Comparison of ENCODE assay signal across 17 cellular contexts in genomic region chr14:34250959-34251358, GRCh38.
A peak's percentile ranks its signal among the peaks of the same experiment; 100 is the strongest.
DNase-seq lines count a peak whose midpoint lies in the region; ATAC-seq and TF ChIP-seq lines count a peak whose summit lies in the region.
"Had no signal": no experiment of that assay in that cellular context is flagged by ENCODE, and none has a peak within 500 bp of the region (broad histone marks: within the 10 kb centered on the region; RNA-seq: fewer than 3 reads in every experiment).

No MANE protein-coding gene starts in this region.

- H3K4me2 ChIP-seq in IMR-90 (ENCODE audit: low read depth, low read length) (no peak overlapping the region), PC-9 (no peak overlapping the region)

- H3K9me3 ChIP-seq in IMR-90 (ENCODE audit: control insufficient read depth, insufficient read depth, low read length) (no peaks in the 10 kb centered on the region), psoas muscle (no peaks in the 10 kb centered on the region), PC-9 (ENCODE audit: insufficient read depth, low read depth) (no peaks in the 10 kb centered on the region)
- H3K9me3 ChIP-seq: BE2C, Peyer's patch had no signal

- no peak overlapping the region for H4K91ac ChIP-seq in IMR-90 (ENCODE audit: insufficient read depth, low read depth, low read length)

- no peak overlapping the region for H2BK20ac ChIP-seq in IMR-90 (ENCODE audit: low read depth, low read length)

- H2BK5ac ChIP-seq in IMR-90 (ENCODE audit: low read depth, low read length, poor library complexity, severe bottlenecking), result no peak overlapping the region

- H2AK5ac ChIP-seq in IMR-90 (ENCODE audit: low read depth, low read length), result no peak overlapping the region

- H3K79me2 ChIP-seq in PC-9 (ENCODE audit: low read depth), result no peaks in the 10 kb centered on the region

- H2BK120ac ChIP-seq in IMR-90 (ENCODE audit: low read depth, low read length), result no peak overlapping the region

- in situ Hi-C loops in IMR-90 (cut with MboI; ENCODE audit: low sequenced_read_pairs), result no loop called here

- POLR2A ChIA-PET in IMR-90 (lab: Charles Lee; ENCODE audit: unreplicated experiment), result no interaction called here
- POLR2A ChIA-PET in PC-9 (lab: Charles Lee; ENCODE audit: unreplicated experiment), result no interaction called here

- no peak overlapping the region for H3K14ac ChIP-seq in IMR-90 (replicated peaks; ENCODE audit: low read depth, low read length)

- H2AFZ ChIP-seq in IMR-90 (replicated peaks; ENCODE audit: low read length, poor library complexity), result no peak overlapping the region
- no peak overlapping the region for H2AFZ ChIP-seq in PC-9

- no peak overlapping the region for H4K8ac ChIP-seq in IMR-90 (ENCODE audit: low read depth in 2 of 2, low read length in 2 of 2)

- no peaks in the 10 kb centered on the region for H4K20me1 ChIP-seq in IMR-90 (ENCODE audit: insufficient read depth, low read length)
- H4K20me1 ChIP-seq in PC-9 (ENCODE audit: insufficient read depth), result no peaks in the 10 kb centered on the region

- no peak overlapping the region for H3K56ac ChIP-seq in IMR-90 (ENCODE audit: extremely low read depth, insufficient read depth, low read length)

- H3K23ac ChIP-seq in IMR-90 (ENCODE audit: low read depth, low read length), result no peak overlapping the region

- H3K27ac ChIP-seq in IMR-90 (ENCODE audit: insufficient read depth, low read length) (no peak overlapping the region), psoas muscle (peak overlapping the region; percentile 18), PC-9 (no peak overlapping the region)
- H3K27ac ChIP-seq: Peyer's patch had no signal

- DNase-seq in IMR-90 (no peak), amniotic epithelial cell (ENCODE audit: low read depth) (peak; percentile 31), left ventricle myocardium superior (no peak), psoas muscle (no peak), amniotic stem cell (lab: John Stamatoyannopoulos, UW) (no peak), PC-9 (no peak)
- DNase-seq: BE2C, EL, GF-D8, KG1, NCI-H1105, NCI-H2081, NCI-H2171, NCI-H524 treated with DMSO at 0.1 percent for 48 hours, NCI-H82, Peyer's patch had no signal

- intact Hi-C loops in IMR-90 (cut with micrococcal nuclease), result no loop called here
- intact Hi-C loops in left ventricle myocardium superior (cut with micrococcal nuclease), result no loop called here
- intact Hi-C loops in psoas muscle (cut with DNase I), result no loop called here
- intact Hi-C loops in PC-9 (cut with micrococcal nuclease; ENCODE audit: unreplicated experiment), result no loop called here

- CTCF ChIA-PET in IMR-90 (lab: Yijun Ruan, JAX), result no interaction called here
- CTCF ChIA-PET in PC-9 (lab: Charles Lee), result no interaction called here

- BruUV-seq in IMR-90 (replicated peaks; lab: Mats Ljungman, UMichigan), result no TSS peak
- no TSS peak for BruUV-seq in PC-9 (replicated peaks; lab: Mats Ljungman, UMichigan)

- H3K27me3 ChIP-seq in IMR-90 (ENCODE audit: control insufficient read depth, insufficient read depth, low read length), result peaks cover 3% of the 10 kb centered on the region; the same call in 1 of the 2 replicates
- H3K27me3 ChIP-seq in psoas muscle (ENCODE audit: insufficient read depth in 3 of 3, low read length in 2 of 3), result no peaks in the 10 kb centered on the region
- no peaks in the 10 kb centered on the region for H3K27me3 ChIP-seq in PC-9 (ENCODE audit: insufficient read depth, low read depth)
- H3K27me3 ChIP-seq: BE2C, Peyer's patch had no signal

- no peak for ATAC-seq in IMR-90 (ENCODE audit: low read depth)
- ATAC-seq in left ventricle myocardium superior, result peak; percentile 92
- peak in 2 of 4 donors; percentile 66 to 80 for ATAC-seq in psoas muscle
- ATAC-seq in HG02623 (IDR thresholded peaks at IDR 0.05; ENCODE audit: unreplicated experiment), result no peak

- dilution Hi-C loops in IMR-90 (cut with HindIII; ENCODE audit: low sequenced_read_pairs, unreplicated experiment), result no loop called here

- no peak overlapping the region for H3K4me3 ChIP-seq in IMR-90 (ENCODE audit: insufficient read depth, low read depth, low read length)
- H3K4me3 ChIP-seq in psoas muscle, result no peak overlapping the region
- no peak overlapping the region for H3K4me3 ChIP-seq in PC-9
- H3K4me3 ChIP-seq: Peyer's patch had no signal

- no peaks in the 10 kb centered on the region for H3K4me1 ChIP-seq in IMR-90 (ENCODE audit: control insufficient read depth, insufficient read depth, low read length)
- peaks cover 10% of the 10 kb centered on the region for H3K4me1 ChIP-seq in psoas muscle
- H3K4me1 ChIP-seq in PC-9 (replicated peaks; ENCODE audit: insufficient read depth), result no peaks in the 10 kb centered on the region
- H3K4me1 ChIP-seq: BE2C, Peyer's patch had no signal

- H4K5ac ChIP-seq in IMR-90 (ENCODE audit: low read depth, low read length), result no peak overlapping the region

- no peaks in the 10 kb centered on the region for H3K9me2 ChIP-seq in PC-9 (ENCODE audit: insufficient read depth)

- H3F3A ChIP-seq in PC-9 (ENCODE audit: insufficient read depth, low read depth), result no peaks in the 10 kb centered on the region

- H3K9ac ChIP-seq in IMR-90 (ENCODE audit: low read depth, low read length), result no peak overlapping the region

- no peak for TF ChIP-seq CTCF in IMR-90 (conservative IDR thresholded peaks at IDR 0.05; ENCODE audit: low read depth, low read length)
- TF ChIP-seq CTCF in psoas muscle (IDR thresholded peaks at IDR 0.05), result no peak
- TF ChIP-seq CTCF in PC-9 (conservative IDR thresholded peaks at IDR 0.05), result no peak

- no peak for TF ChIP-seq RAD21 in IMR-90 (IDR thresholded peaks at IDR 0.05; ENCODE audit: low read length)

- H2BK15ac ChIP-seq in IMR-90 (ENCODE audit: low read depth, low read length), result no peak overlapping the region

- H3K9me1 ChIP-seq in IMR-90 (ENCODE audit: insufficient read depth, low read length), result no peaks in the 10 kb centered on the region

- no peak overlapping the region for H3K4ac ChIP-seq in IMR-90 (ENCODE audit: low read depth, low read length)

- no peak overlapping the region for H3K18ac ChIP-seq in IMR-90 (ENCODE audit: low read depth, low read length)

- H3K79me1 ChIP-seq in IMR-90 (ENCODE audit: low read depth in 1 of 2, low read length in 2 of 2), result no peaks in the 10 kb centered on the region

- WGBS in IMR-90 (ENCODE audit: extremely low coverage in 2 of 2, insufficient read length in 1 of 2), 2 experiments, result no CpG with 5 or more reads among the region's 4 CpGs
- WGBS in psoas muscle, 3 donors, result 39 to 47% (median 45%) methylated on average over 4 of the region's 4 CpGs

- no peaks in the 10 kb centered on the region for H3K36me3 ChIP-seq in IMR-90 (ENCODE audit: control insufficient read depth, insufficient read depth, low read length)
- no peaks in the 10 kb centered on the region for H3K36me3 ChIP-seq in psoas muscle (ENCODE audit: insufficient read depth in 1 of 2, low read depth in 1 of 2)
- H3K36me3 ChIP-seq in PC-9 (ENCODE audit: low read depth), result no peaks in the 10 kb centered on the region
- H3K36me3 ChIP-seq: BE2C, Peyer's patch had no signal

- H2AK9ac ChIP-seq in IMR-90 (replicated peaks; ENCODE audit: low read depth, low read length, poor library complexity), result peak overlapping the region; percentile 65

- TF ChIP-seq POLR2A in IMR-90 (IDR thresholded peaks at IDR 0.05; ENCODE audit: low read depth, low read length), result no peak

TF ChIP-seq in IMR-90, 13 proteins besides CTCF, POLR2A, EP300 and RAD21:
- TF ChIP-seq SMC3 (IDR thresholded peaks at IDR 0.05; ENCODE audit: low read depth, low read length), result no peak
- TF ChIP-seq USF2 (IDR thresholded peaks at IDR 0.05; ENCODE audit: low read depth, low read length), result no peak
- no peak for TF ChIP-seq ELK1 (IDR thresholded peaks at IDR 0.05; ENCODE audit: borderline replicate concordance, low read depth, low read length)
- TF ChIP-seq RCOR1 (IDR thresholded peaks at IDR 0.05; ENCODE audit: insufficient replicate concordance, low read length), result no peak
- no peak for TF ChIP-seq BHLHE40 (IDR thresholded peaks at IDR 0.05; ENCODE audit: low read depth, low read length)
- no peak for TF ChIP-seq CEBPB (IDR thresholded peaks at IDR 0.05; ENCODE audit: low read depth, low read length)
- TF ChIP-seq CHD1 (IDR thresholded peaks at IDR 0.05; ENCODE audit: low read depth, low read length), result no peak
- TF ChIP-seq MXI1 (IDR thresholded peaks at IDR 0.05; ENCODE audit: borderline replicate concordance, low read depth, low read length), result no peak
- TF ChIP-seq RFX5 (IDR thresholded peaks at IDR 0.05; ENCODE audit: low read depth, low read length), result no peak
- TF ChIP-seq FOS (IDR thresholded peaks at IDR 0.05; ENCODE audit: low read depth, low read length), result no peak
- TF ChIP-seq MAZ (IDR thresholded peaks at IDR 0.05; ENCODE audit: borderline replicate concordance, low read depth, low read length), result no peak
- no peak for TF ChIP-seq NFE2L2 (IDR thresholded peaks at IDR 0.05; ENCODE audit: low read depth, low read length)
- no peak for TF ChIP-seq MAFK (IDR thresholded peaks at IDR 0.05; ENCODE audit: low read depth, low read length)
TF ChIP-seq in IMR-90: peak in this region for 0.
